Comparison of ENCODE assay signal across 8 cellular contexts in the genomic region with DNA sequence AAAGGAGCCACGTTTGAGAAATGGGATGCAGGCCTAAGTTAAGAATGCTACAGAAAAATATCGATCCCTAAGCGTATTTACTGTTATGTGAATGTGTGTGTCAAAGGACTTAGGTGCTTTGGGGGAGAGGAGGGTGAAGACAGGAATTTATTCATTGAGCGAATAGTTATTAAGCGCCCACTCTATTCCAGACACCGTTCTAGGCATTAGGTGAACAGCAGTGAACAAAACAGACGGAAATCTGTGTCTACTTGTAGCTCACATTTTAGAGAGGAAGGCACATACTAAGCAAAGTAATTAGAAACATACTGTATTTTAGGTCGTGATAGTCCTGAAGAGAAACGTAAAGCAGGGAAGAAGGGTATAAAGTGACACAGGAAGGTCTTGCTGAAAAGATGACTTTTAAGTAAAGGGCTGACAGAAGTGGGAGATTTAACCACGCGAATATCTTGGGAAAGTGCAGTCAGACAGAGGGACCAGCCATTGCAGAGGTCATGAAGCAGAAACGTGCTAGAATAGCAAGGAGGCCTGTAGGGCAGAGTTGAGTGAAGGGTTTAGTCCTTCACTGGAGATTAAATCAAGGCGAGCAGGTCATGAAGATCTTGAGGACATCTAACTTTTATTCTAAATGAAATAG. TPM values are rescaled to one million over a fixed set of nuclear protein-coding genes. Genes with fewer than 3 reads are reported as not detected.
A peak's percentile ranks its signal among the peaks of the same experiment; 100 is the strongest.
DNase-seq lines count a peak whose midpoint lies in the region; TF ChIP-seq lines count a peak whose summit lies in the region.

No MANE protein-coding gene starts in this region.

- H3K36me3 ChIP-seq in GM23248 (ENCODE audit: low read depth) (no peaks in the 10 kb centered on the region), iPS DF 6.9 (ENCODE audit: control insufficient read depth, insufficient read depth, low read length) (no peaks in the 10 kb centered on the region), thyroid gland (no peaks in the 10 kb centered on the region)

- H3K27ac ChIP-seq in AG04450 (ENCODE audit: low read depth, low read length), result peak overlapping the region; percentile 96
- peak overlapping the region; percentile 94 for H3K27ac ChIP-seq in GM23248
- peak overlapping the region; percentile 91 for H3K27ac ChIP-seq in RWPE1
- H3K27ac ChIP-seq in iPS DF 6.9 (ENCODE audit: low read length), result no peak overlapping the region
- peak overlapping the region; percentile 80 to 90 (median 89) for H3K27ac ChIP-seq in thyroid gland

- peak overlapping the region; percentile 93 for H3K4me2 ChIP-seq in GM23248 (ENCODE audit: unreplicated experiment)

- TF ChIP-seq POLR2A in thyroid gland (IDR thresholded peaks at IDR 0.05), result no peak

- no peaks in the 10 kb centered on the region for H3K27me3 ChIP-seq in AG04450 (ENCODE audit: control insufficient read depth, insufficient read depth, low read length)
- no peaks in the 10 kb centered on the region for H3K27me3 ChIP-seq in GM23248 (replicated peaks; ENCODE audit: insufficient read depth)
- no peaks in the 10 kb centered on the region for H3K27me3 ChIP-seq in iPS DF 6.9 (ENCODE audit: control insufficient read depth, insufficient read depth, low read length)
- H3K27me3 ChIP-seq in thyroid gland, result no peaks in the 10 kb centered on the region

- no peak for DNase-seq in AG04450 (ENCODE audit: low read depth, low spot score)
- DNase-seq in GM23248, result peak; percentile 34
- no peak for DNase-seq in RWPE1 (ENCODE audit: low spot score)
- DNase-seq in iPS DF 6.9 (ENCODE audit: low read depth, low spot score), result no peak
- DNase-seq in thyroid gland, result no peak
- DNase-seq in GDM1 (lab: John Stamatoyannopoulos, UW), result no peak
- no peak for DNase-seq in hippocampal formation (lab: John Stamatoyannopoulos, UW)
- DNase-seq in cerebellar cortex (ENCODE audit: low spot score), result no peak

- H3K4me1 ChIP-seq in GM23248 (ENCODE audit: insufficient read depth), result peaks cover 56% of the 10 kb centered on the region
- H3K4me1 ChIP-seq in iPS DF 6.9 (ENCODE audit: control insufficient read depth, insufficient read depth, low read length), result no peaks in the 10 kb centered on the region
- peaks cover 9 to 25% of the 10 kb centered on the region in 2 donors for H3K4me1 ChIP-seq in thyroid gland

- 5 to 8% methylated on average over 13 of the region's 13 CpGs for WGBS in GM23248 (ENCODE audit: low coverage in 1 of 2, low lambda C conversion rate in 2 of 2, missing lambda C conversion rate in 2 of 2), 2 experiments
- no CpG with 5 or more reads among the region's 13 CpGs for WGBS in iPS DF 6.9 (ENCODE audit: insufficient coverage, insufficient read length)
- 3% methylated on average over 13 of the region's 13 CpGs for WGBS in thyroid gland, 2 donors

- intact Hi-C loops in thyroid gland (cut with DNase I), result no loop called here

- peaks cover 85% of the 10 kb centered on the region for H3K79me2 ChIP-seq in GM23248 (ENCODE audit: insufficient read depth)

- no peak for TF ChIP-seq CTCF in AG04450 (IDR thresholded peaks at IDR 0.05; ENCODE audit: low read depth, low read length)
- TF ChIP-seq CTCF in RWPE1 (conservative IDR thresholded peaks at IDR 0.05; ENCODE audit: low read depth), result no peak
- no peak for TF ChIP-seq CTCF in thyroid gland (IDR thresholded peaks at IDR 0.05)

- H3K9me3 ChIP-seq in AG04450 (ENCODE audit: control insufficient read depth, insufficient read depth, low read length) (no peaks in the 10 kb centered on the region; the same call in 1 of the 2 replicates), GM23248 (ENCODE audit: low read depth) (no peaks in the 10 kb centered on the region), iPS DF 6.9 (ENCODE audit: control insufficient read depth, insufficient read depth, low read length) (no peaks in the 10 kb centered on the region), thyroid gland (no peaks in the 10 kb centered on the region)

- CTCF ChIA-PET in AG04450 (lab: Charles Lee) (no interaction called here), RWPE1 (lab: Yijun Ruan, JAX) (no interaction called here)

- H3K9me2 ChIP-seq in GM23248 (ENCODE audit: insufficient read depth), result no peaks in the 10 kb centered on the region

- peaks cover 24% of the 10 kb centered on the region for H3F3A ChIP-seq in GM23248 (ENCODE audit: insufficient read depth)

- in situ Hi-C loops in GM23248 (cut with MboI), result no loop called here

- POLR2A ChIA-PET in AG04450 (lab: Yijun Ruan, JAX) (no interaction called here), RWPE1 (lab: Yijun Ruan, JAX; ENCODE audit: low non-redundant PET) (no interaction called here)

- no peaks in the 10 kb centered on the region for H4K20me1 ChIP-seq in GM23248 (ENCODE audit: insufficient read depth)

- H3K9ac ChIP-seq in GM23248, result peak overlapping the region; percentile 96

- peak overlapping the region; percentile 83 for H2AFZ ChIP-seq in GM23248

- H3K4me3 ChIP-seq in AG04450 (ENCODE audit: low read depth, low read length) (peak overlapping the region; percentile 93), GM23248 (peak overlapping the region; percentile 93), iPS DF 6.9 (ENCODE audit: low read length) (peak overlapping the region; percentile 81; the same call in 1 of the 2 replicates), thyroid gland (replicated peaks in 1 of 3) (peak overlapping the region; percentile 38 to 68 (median 58))

RNA-seq across cellular contexts. Expression of a gene that starts 0.5 kb away (rescaled TPM):
- polyA plus RNA-seq in AG04450 (2011; rRNA removed) (35.3 and 52.9 TPM in 2 replicates), GM23248 (2016; fragmentation: Nextera tagmentation; extraction: Ambion mirVana) (101 and 103 TPM in 2 replicates)
- polyA minus RNA-seq in AG04450 (2011; rRNA and poly(A)+ RNA removed), result 3.1 and 7.2 TPM in 2 replicates
- 45.5 and 45.9 TPM in 2 replicates for total RNA-seq in GM23248 (2014; rRNA removed; shearing (Covaris generic))
- 10 to 100 TPM; 26.5 to 33.0 (median 30.0) TPM for total RNA-seq in thyroid gland

RNA-seq across cellular contexts. Expression of a gene that starts 0.9 kb away (rescaled TPM):
- polyA plus RNA-seq in AG04450 (2011; rRNA removed) (34.4 and 48.4 TPM in 2 replicates), GM23248 (2016; fragmentation: Nextera tagmentation; extraction: Ambion mirVana) (29.2 and 35.2 TPM in 2 replicates)
- polyA minus RNA-seq in AG04450 (2011; rRNA and poly(A)+ RNA removed), result 36.5 and 58.8 TPM in 2 replicates
- 38.2 and 45.8 TPM in 2 replicates for total RNA-seq in GM23248 (2014; rRNA removed; shearing (Covaris generic))
- total RNA-seq in thyroid gland, result 10 to 100 TPM; 49.2 to 70.6 (median 58.7) TPM

RNA-seq across cellular contexts. Expression of a gene that starts 51.7 kb away (rescaled TPM):
- not detected in 2 replicates for polyA plus RNA-seq in AG04450 (2011; rRNA removed)
- not detected in 2 replicates for polyA minus RNA-seq in AG04450 (2011; rRNA and poly(A)+ RNA removed)
- total RNA-seq in GM23248 (2014; rRNA removed; shearing (Covaris generic)), result not detected in 2 replicates
- 0.32 TPM in 1 of 2 replicates, not detected in the other for polyA plus RNA-seq in GM23248 (2016; fragmentation: Nextera tagmentation; extraction: Ambion mirVana)
- total RNA-seq in thyroid gland, result not detected
